ENCODE assay signal across 12 cellular contexts in the genomic region with DNA sequence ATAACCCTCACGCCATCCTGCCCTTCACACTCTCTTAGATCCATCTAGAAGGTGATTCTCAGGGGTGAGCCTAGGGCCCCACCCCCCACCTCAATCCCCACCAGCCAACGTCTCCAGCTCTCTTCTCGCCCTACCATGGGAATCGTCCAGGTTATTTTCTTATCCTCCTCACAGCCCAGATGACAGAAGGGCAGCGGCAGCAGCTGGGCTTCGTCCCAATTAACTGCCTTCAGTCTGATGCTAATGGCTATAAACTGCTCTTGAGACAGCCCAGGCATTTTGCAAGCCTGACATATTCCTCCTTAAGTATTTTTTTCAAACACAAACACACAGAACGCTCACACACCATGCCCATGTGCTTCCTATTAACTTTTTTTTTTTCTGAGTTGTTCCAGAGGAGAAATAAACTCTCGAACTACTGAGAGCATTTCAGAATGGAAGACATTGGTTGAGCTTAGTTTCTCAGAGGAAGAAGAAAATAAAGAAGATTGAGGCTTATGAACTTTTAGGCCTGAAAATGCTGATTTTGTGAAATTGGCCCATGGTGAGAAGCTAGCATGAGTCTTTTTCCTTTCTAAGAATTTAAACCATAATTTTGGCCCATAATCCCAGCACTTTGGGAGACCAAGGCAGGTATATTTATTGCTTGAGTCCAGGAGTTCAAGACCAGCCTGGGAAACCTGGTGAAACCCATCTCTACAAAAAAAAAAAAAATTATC.
A peak's percentile ranks its signal among the peaks of the same experiment; 100 is the strongest.
DNase-seq lines count a peak whose midpoint lies in the region; ATAC-seq and TF ChIP-seq lines count a peak whose summit lies in the region.
"Had no signal": no experiment of that assay in that cellular context is flagged by ENCODE, and none has a peak within 500 bp of the region (broad histone marks: within the 10 kb centered on the region; RNA-seq: fewer than 3 reads in every experiment).

No MANE protein-coding gene starts in this region.

- H2AFZ ChIP-seq in GM23248 (no peak overlapping the region), smooth muscle cell (ENCODE audit: low read depth) (no peak overlapping the region)

- TF ChIP-seq POLR2A in GM18505 (IDR thresholded peaks at IDR 0.05; ENCODE audit: borderline replicate concordance, extremely low read depth, insufficient read depth, insufficient read length) = no peak

- H3K79me2 ChIP-seq in GM23248 (ENCODE audit: insufficient read depth) (no peaks in the 10 kb centered on the region), smooth muscle cell (ENCODE audit: low read depth) (no peaks in the 10 kb centered on the region)

- H3K27me3 Mint-ChIP-seq in stimulated activated naive B cell treated with anti-CD40 and anti-IgM and Interleukin-4, amounts not matched to agents 10 μg/mL and 1 μg/mL and 100 μg/mL, for 72 hours = peaks cover 12 to 26% of the 10 kb centered on the region in 2 donors

- H3K4me1 ChIP-seq in GM23248 (ENCODE audit: insufficient read depth) (no peaks in the 10 kb centered on the region), adipocyte (ENCODE audit: control insufficient read depth, insufficient read depth, low read length) (peaks cover 15% of the 10 kb centered on the region), right cardiac atrium (ENCODE audit: control insufficient read depth, insufficient read depth, low read length) (no peaks in the 10 kb centered on the region), smooth muscle cell (ENCODE audit: low read depth) (no peaks in the 10 kb centered on the region)

- no peaks in the 10 kb centered on the region for H4K20me1 ChIP-seq in GM23248 (ENCODE audit: insufficient read depth)
- H4K20me1 ChIP-seq in smooth muscle cell (ENCODE audit: low read depth) = no peaks in the 10 kb centered on the region

- no peak overlapping the region for H3K4me3 ChIP-seq in GM23248
- H3K4me3 ChIP-seq in adipocyte (ENCODE audit: low read length) = no peak overlapping the region
- H3K4me3 ChIP-seq in right cardiac atrium (ENCODE audit: low read length) = no peak overlapping the region
- H3K4me3 ChIP-seq in smooth muscle cell = no peak overlapping the region

- H3K4me1 Mint-ChIP-seq in stimulated activated naive B cell treated with anti-CD40 and anti-IgM and Interleukin-4, amounts not matched to agents 10 μg/mL and 1 μg/mL and 100 μg/mL, for 72 hours = no peaks in the 10 kb centered on the region

- H3K4me2 ChIP-seq in GM23248 (ENCODE audit: unreplicated experiment) (no peak overlapping the region), smooth muscle cell (no peak overlapping the region)

- no peaks in the 10 kb centered on the region for H3F3A ChIP-seq in GM23248 (ENCODE audit: insufficient read depth)
- H3F3A ChIP-seq in smooth muscle cell (ENCODE audit: low read depth) = no peaks in the 10 kb centered on the region

- H3K9me2 ChIP-seq in GM23248 (ENCODE audit: insufficient read depth) = no peaks in the 10 kb centered on the region

- no peak overlapping the region for H3K27ac ChIP-seq in GM23248
- no peak overlapping the region for H3K27ac ChIP-seq in right cardiac atrium (ENCODE audit: low read length)
- no peak overlapping the region for H3K27ac ChIP-seq in smooth muscle cell (ENCODE audit: low read depth)

- H3K36me3 Mint-ChIP-seq in stimulated activated naive B cell treated with anti-CD40 and anti-IgM and Interleukin-4, amounts not matched to agents 10 μg/mL and 1 μg/mL and 100 μg/mL, for 72 hours = no peaks in the 10 kb centered on the region

- TF ChIP-seq CTCF in smooth muscle cell (IDR thresholded peaks at IDR 0.05; ENCODE audit: borderline replicate concordance, insufficient read depth, poor library complexity, severe bottlenecking) = no peak

- no peak overlapping the region for H3K27ac Mint-ChIP-seq in stimulated activated naive B cell treated with anti-CD40 and anti-IgM and Interleukin-4, amounts not matched to agents 10 μg/mL and 1 μg/mL and 100 μg/mL, for 72 hours

- no peaks in the 10 kb centered on the region for H3K9me3 ChIP-seq in GM23248 (ENCODE audit: low read depth)
- no peaks in the 10 kb centered on the region for H3K9me3 ChIP-seq in adipocyte (ENCODE audit: control insufficient read depth, low read length)
- no peaks in the 10 kb centered on the region for H3K9me3 ChIP-seq in right cardiac atrium (ENCODE audit: control insufficient read depth, low read length)
- no peaks in the 10 kb centered on the region for H3K9me3 ChIP-seq in smooth muscle cell (replicated peaks; ENCODE audit: low read depth)

- H3K36me3 ChIP-seq in GM23248 (ENCODE audit: low read depth) (no peaks in the 10 kb centered on the region), adipocyte (ENCODE audit: control insufficient read depth, insufficient read depth, low read length, severe bottlenecking) (peaks cover 3% of the 10 kb centered on the region), smooth muscle cell (ENCODE audit: low read depth) (no peaks in the 10 kb centered on the region)

- intact Hi-C loops in right cardiac atrium (cut with DNase I) = no loop called here

- H3K9ac ChIP-seq in GM23248 (no peak overlapping the region), adipocyte (ENCODE audit: low read length) (no peak overlapping the region), smooth muscle cell (ENCODE audit: low read depth) (no peak overlapping the region)

- ATAC-seq in right cardiac atrium = peak; percentile 18 to 45
- no peak for ATAC-seq in GM21723 (IDR thresholded peaks at IDR 0.05; ENCODE audit: unreplicated experiment)
- ATAC-seq in GM18505 (IDR thresholded peaks at IDR 0.05; ENCODE audit: unreplicated experiment) = no peak
- no peak for ATAC-seq in stimulated activated naive B cell treated with anti-CD40 and anti-IgM and Interleukin-4, amounts not matched to agents 10 μg/mL and 1 μg/mL and 100 μg/mL, for 72 hours (replicated peaks)
- ATAC-seq: PC-3 had no signal

- no peak overlapping the region for H3K4me3 Mint-ChIP-seq in stimulated activated naive B cell treated with anti-CD40 and anti-IgM and Interleukin-4, amounts not matched to agents 10 μg/mL and 1 μg/mL and 100 μg/mL, for 72 hours

- peaks cover 14% of the 10 kb centered on the region for H3K27me3 ChIP-seq in GM23248 (replicated peaks; ENCODE audit: insufficient read depth)
- H3K27me3 ChIP-seq in adipocyte (replicated peaks; ENCODE audit: control insufficient read depth, insufficient read depth, low read length) = no peaks in the 10 kb centered on the region
- H3K27me3 ChIP-seq in right cardiac atrium (ENCODE audit: control insufficient read depth, insufficient read depth) = no peaks in the 10 kb centered on the region
- H3K27me3 ChIP-seq in smooth muscle cell (ENCODE audit: low read depth) = peaks cover 9% of the 10 kb centered on the region

- DNase-seq in GM23248 = peak; percentile 49
- peak; percentile 96 for DNase-seq in adipocyte (ENCODE audit: low read depth)
- DNase-seq in right cardiac atrium = peak in 1 of 3 donors; percentile 28
- DNase-seq in smooth muscle cell (lab: John Stamatoyannopoulos, UW; ENCODE audit: unreplicated experiment) = peak; percentile 1
- DNase-seq in GF-D8 (lab: John Stamatoyannopoulos, UW) = no peak
- no peak for DNase-seq in stimulated activated naive B cell treated with anti-CD40 and anti-IgM and Interleukin-4, amounts not matched to agents 10 μg/mL and 1 μg/mL and 100 μg/mL, for 72 hours
- DNase-seq: NCI-H1092, occipital lobe, T1000 had no signal

- 11 to 12% methylated on average over 8 of the region's 8 CpGs for WGBS in GM23248 (ENCODE audit: low coverage in 1 of 2, low lambda C conversion rate in 2 of 2, missing lambda C conversion rate in 2 of 2), 2 experiments
- 24% methylated on average over 8 of the region's 8 CpGs for WGBS in right cardiac atrium
- 17% methylated on average over 8 of the region's 8 CpGs for WGBS in smooth muscle cell (ENCODE audit: low lambda C conversion rate)

- H3K9me3 Mint-ChIP-seq in stimulated activated naive B cell treated with anti-CD40 and anti-IgM and Interleukin-4, amounts not matched to agents 10 μg/mL and 1 μg/mL and 100 μg/mL, for 72 hours = no peaks in the 10 kb centered on the region

- in situ Hi-C loops in GM23248 (cut with MboI) = no loop called here

Comparison
In these comparisons a context has a peak if more than half of its experiments do, and no peak if none do; other contexts are left out.
1. DNase-seq: peak in GM23248 (single experiment), adipocyte (single experiment) and smooth muscle cell (single experiment); none in GF-D8 (single experiment) and stimulated activated naive B cell treated with anti-CD40 and anti-IgM and Interleukin-4, amounts not matched to agents 10 μg/mL and 1 μg/mL and 100 μg/mL, for 72 hours (single experiment).
2. ATAC-seq: peak in right cardiac atrium (2 of 2); none in GM21723 (single experiment), GM18505 (single experiment) and stimulated activated naive B cell treated with anti-CD40 and anti-IgM and Interleukin-4, amounts not matched to agents 10 μg/mL and 1 μg/mL and 100 μg/mL, for 72 hours (0 of 2).